ENCODE assay signal across 9 cellular contexts in the genomic region with DNA sequence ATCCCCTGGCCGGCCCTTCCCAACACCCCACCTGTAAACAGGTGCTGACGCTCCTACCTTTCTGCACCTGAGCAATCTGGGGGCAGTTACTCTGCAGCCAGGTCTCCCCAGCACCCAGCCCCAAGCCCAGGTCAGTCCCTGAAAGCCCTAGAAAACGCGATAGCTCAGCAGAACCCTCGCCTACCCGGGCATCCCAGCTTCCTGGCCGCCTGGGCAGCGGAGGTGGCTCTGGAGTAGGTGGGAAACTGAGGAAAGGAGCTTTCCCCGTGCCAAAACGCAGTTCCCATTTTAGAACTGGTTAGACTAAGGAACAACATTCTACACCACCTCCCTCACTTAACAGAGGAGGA. TPM values are rescaled to one million over a fixed set of nuclear protein-coding genes. Genes with fewer than 3 reads are reported as not detected.
DNase-seq lines count a peak whose midpoint lies in the region; ATAC-seq and TF ChIP-seq lines count a peak whose summit lies in the region.
"Had no signal": no experiment of that assay in that cellular context is flagged by ENCODE, and none has a peak within 500 bp of the region (broad histone marks: within the 10 kb centered on the region; RNA-seq: fewer than 3 reads in every experiment).

No MANE protein-coding gene starts in this region.

- H3K9me2 ChIP-seq in GM23248 (ENCODE audit: insufficient read depth): no peaks in the 10 kb centered on the region

- peaks cover 14% of the 10 kb centered on the region for H3F3A ChIP-seq in GM23248 (ENCODE audit: insufficient read depth)

- H3K27ac ChIP-seq in GM23248: no peak overlapping the region
- no peak overlapping the region for H3K27ac ChIP-seq in right cardiac atrium (ENCODE audit: low read length)

- no peaks in the 10 kb centered on the region for H3K9me3 Mint-ChIP-seq in activated CD8-positive, alpha-beta T cell treated with anti-CD3 and anti-CD28 coated beads for 36 hours

- in situ Hi-C loops in GM23248 (cut with MboI): no loop called here

- CTCF ChIA-PET in activated CD8-positive, alpha-beta T cell treated with anti-CD3 and anti-CD28 coated beads for 36 hours (lab: Charles Lee): interaction anchor here (1.4 to 1.8 kb wide), 3 partner anchors 14 to 113 kb away, joined by 5 to 11 read pairs (median 7); no protein-coding TSS in a partner anchor

- DNase-seq in GM23248 (no peak), right cardiac atrium (peak in 2 of 3 donors; percentile 34 to 37), EL (no peak)
- DNase-seq in activated CD8-positive, alpha-beta T cell treated with anti-CD3 and anti-CD28 coated beads for 36 hours: peak; percentile 10
- no peak for DNase-seq in stimulated activated CD4-positive, alpha-beta T cell treated with anti-CD3 and anti-CD28 coated beads, Interleukin-4, amount 100 ng/mL, for 24 hours

- intact Hi-C loops in activated CD8-positive, alpha-beta T cell treated with anti-CD3 and anti-CD28 coated beads for 36 hours (cut with micrococcal nuclease): loop anchor here (10.0 kb wide), 1 partner anchor 216 kb away; no protein-coding TSS in a partner anchor
- intact Hi-C loops in right cardiac atrium (cut with DNase I): no loop called here

- POLR2A ChIA-PET in activated CD8-positive, alpha-beta T cell treated with anti-CD3 and anti-CD28 coated beads for 36 hours (lab: Charles Lee): interaction anchor here (0.9 to 1.1 kb wide), 3 partner anchors 13 to 23 kb away, joined by 3 read pairs; no protein-coding TSS in a partner anchor

- H3K4me3 Mint-ChIP-seq in activated CD8-positive, alpha-beta T cell treated with anti-CD3 and anti-CD28 coated beads for 36 hours: peak overlapping the region; percentile 80

- TF ChIP-seq CTCF in activated CD8-positive, alpha-beta T cell treated with anti-CD3 and anti-CD28 coated beads for 36 hours (IDR thresholded peaks at IDR 0.05): no peak

- H3K36me3 Mint-ChIP-seq in activated CD8-positive, alpha-beta T cell treated with anti-CD3 and anti-CD28 coated beads for 36 hours (ENCODE audit: low read depth): no peaks in the 10 kb centered on the region

- ATAC-seq in activated CD8-positive, alpha-beta T cell treated with anti-CD3 and anti-CD28 coated beads for 36 hours: no peak
- ATAC-seq in right cardiac atrium (no peak), HG02610 (IDR thresholded peaks at IDR 0.05; ENCODE audit: unreplicated experiment) (no peak), HG03520 (IDR thresholded peaks at IDR 0.05; ENCODE audit: unreplicated experiment) (no peak)

- H3K27me3 Mint-ChIP-seq in activated CD8-positive, alpha-beta T cell treated with anti-CD3 and anti-CD28 coated beads for 36 hours: peaks cover 9% of the 10 kb centered on the region

- H3K9me3 ChIP-seq in GM23248 (ENCODE audit: low read depth) (no peaks in the 10 kb centered on the region), right cardiac atrium (ENCODE audit: control insufficient read depth, low read length) (no peaks in the 10 kb centered on the region), skeletal muscle satellite cell (replicated peaks; ENCODE audit: low read length) (no peaks in the 10 kb centered on the region)

- H3K9ac ChIP-seq in GM23248 (peak overlapping the region; percentile 43; the same call in 1 of the 2 replicates), skeletal muscle satellite cell (ENCODE audit: low read depth, low read length) (peak overlapping the region; percentile 76)

- no peaks in the 10 kb centered on the region for H3K27me3 ChIP-seq in GM23248 (replicated peaks; ENCODE audit: insufficient read depth)
- H3K27me3 ChIP-seq in right cardiac atrium (ENCODE audit: control insufficient read depth, insufficient read depth): no peaks in the 10 kb centered on the region
- peaks cover 14% of the 10 kb centered on the region for H3K27me3 ChIP-seq in skeletal muscle satellite cell (ENCODE audit: control insufficient read depth, insufficient read depth, low read length)

- H3K27ac Mint-ChIP-seq in activated CD8-positive, alpha-beta T cell treated with anti-CD3 and anti-CD28 coated beads for 36 hours: peak overlapping the region; percentile 73

- H3K36me3 ChIP-seq in GM23248 (ENCODE audit: low read depth): no peaks in the 10 kb centered on the region
- H3K36me3 ChIP-seq in skeletal muscle satellite cell (ENCODE audit: insufficient read depth, low read length): no peaks in the 10 kb centered on the region

- H3K4me3 ChIP-seq in GM23248 (peak overlapping the region; percentile 71), right cardiac atrium (ENCODE audit: low read length) (peak overlapping the region; percentile 55), skeletal muscle satellite cell (ENCODE audit: low read length) (peak overlapping the region; percentile 81)

- peaks cover 23% of the 10 kb centered on the region for H3K4me1 Mint-ChIP-seq in activated CD8-positive, alpha-beta T cell treated with anti-CD3 and anti-CD28 coated beads for 36 hours (ENCODE audit: low read depth)

- no peaks in the 10 kb centered on the region for H3K79me2 ChIP-seq in GM23248 (ENCODE audit: insufficient read depth)

- WGBS in GM23248 (ENCODE audit: low coverage in 1 of 2, low lambda C conversion rate in 2 of 2, missing lambda C conversion rate in 2 of 2), 2 experiments: 20 to 21% methylated on average over 10 of the region's 10 CpGs
- WGBS in right cardiac atrium: 5% methylated on average over 10 of the region's 10 CpGs

- H4K20me1 ChIP-seq in GM23248 (ENCODE audit: insufficient read depth): no peaks in the 10 kb centered on the region

- peaks cover 9% of the 10 kb centered on the region for H3K4me1 ChIP-seq in GM23248 (ENCODE audit: insufficient read depth)
- H3K4me1 ChIP-seq in right cardiac atrium (ENCODE audit: control insufficient read depth, insufficient read depth, low read length): no peaks in the 10 kb centered on the region
- H3K4me1 ChIP-seq in skeletal muscle satellite cell (ENCODE audit: control insufficient read depth, insufficient read depth, low read length): peaks cover 28% of the 10 kb centered on the region

- H2AFZ ChIP-seq in GM23248: peak overlapping the region; percentile 87

- H3K4me2 ChIP-seq in GM23248 (ENCODE audit: unreplicated experiment) (peak overlapping the region; percentile 93), skeletal muscle satellite cell (ENCODE audit: low read length) (peak overlapping the region; percentile 98)

RNA-seq across cellular contexts. Expression of a gene that starts 0.4 kb away (rescaled TPM):
- 3.3 and 5.3 TPM in 2 replicates for total RNA-seq in GM23248 (2014; rRNA removed; shearing (Covaris generic))
- polyA plus RNA-seq in GM23248 (2016; fragmentation: Nextera tagmentation; extraction: Ambion mirVana) (3.5 TPM in 2 replicates), right cardiac atrium (5.1 TPM)
- total RNA-seq in activated CD8-positive, alpha-beta T cell treated with anti-CD3 and anti-CD28 coated beads for 36 hours: 10 to 100 TPM in 1 of 2 experiments, 1 to 10 TPM in 1; 9.5 to 11.2 TPM
- total RNA-seq in right cardiac atrium: 1 to 10 TPM; 4.3 to 7.3 (median 6.3) TPM
- 11.9 and 41.3 TPM in 2 replicates for total RNA-seq in skeletal muscle satellite cell (2012; rRNA removed)

RNA-seq across cellular contexts. Expression of a gene that starts 44.7 kb away (rescaled TPM):
- not detected in 2 replicates for total RNA-seq in GM23248 (2014; rRNA removed; shearing (Covaris generic))
- polyA plus RNA-seq in GM23248 (2016; fragmentation: Nextera tagmentation; extraction: Ambion mirVana): not detected in 2 replicates
- not detected for total RNA-seq in activated CD8-positive, alpha-beta T cell treated with anti-CD3 and anti-CD28 coated beads for 36 hours
- total RNA-seq in right cardiac atrium: not detected
- polyA plus RNA-seq in right cardiac atrium: not detected
- total RNA-seq in skeletal muscle satellite cell (2012; rRNA removed): not detected in 2 replicates
- total RNA-seq: HT1080 had no signal

Comparison
In these comparisons a context has a peak if more than half of its experiments do, and no peak if none do; other contexts are left out.
1. DNase-seq: peak in activated CD8-positive, alpha-beta T cell treated with anti-CD3 and anti-CD28 coated beads for 36 hours (single experiment) and right cardiac atrium (2 of 3); none in GM23248 (single experiment), EL (single experiment) and stimulated activated CD4-positive, alpha-beta T cell treated with anti-CD3 and anti-CD28 coated beads, Interleukin-4, amount 100 ng/mL, for 24 hours (single experiment).
2. Peak in every context shown above with its lines, with median percentiles within 50 percentile points of each other: H3K4me3 ChIP-seq.